Comparison of ENCODE assay signal across 7 cellular contexts in the genomic region with DNA sequence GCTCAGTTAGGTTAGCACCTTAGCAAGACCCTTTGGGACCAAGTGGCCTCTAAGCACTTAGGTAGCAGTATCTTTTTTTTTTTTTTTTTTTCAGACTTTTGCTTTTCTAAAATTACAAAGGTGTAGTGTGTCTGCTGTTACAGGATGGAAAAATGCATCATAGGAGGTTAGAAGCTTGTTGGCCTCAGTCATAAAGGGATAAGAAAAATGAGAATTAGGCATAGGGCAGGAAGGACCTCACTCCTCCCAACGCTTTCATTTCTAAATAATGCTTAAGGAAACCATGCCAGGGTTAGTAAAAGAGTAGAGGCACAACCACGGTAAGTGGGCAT. TPM values are rescaled to one million over a fixed set of nuclear protein-coding genes. Genes with fewer than 3 reads are reported as not detected.
DNase-seq lines count a peak whose midpoint lies in the region; ATAC-seq and TF ChIP-seq lines count a peak whose summit lies in the region.

No MANE protein-coding gene starts in this region.

- H3K4me1 Mint-ChIP-seq in activated CD8-positive, alpha-beta T cell treated with anti-CD3 and anti-CD28 coated beads for 36 hours (ENCODE audit: low read depth), result peaks cover 20% of the 10 kb centered on the region
- peaks cover 8 to 19% of the 10 kb centered on the region in 2 donors for H3K4me1 Mint-ChIP-seq in stimulated activated naive B cell treated with anti-CD40 and anti-IgM and Interleukin-4, amounts not matched to agents 10 μg/mL and 1 μg/mL and 100 μg/mL, for 72 hours

- no peak; the same call in 1 of the 2 replicates for ATAC-seq in HCT116
- peak; percentile 37 for ATAC-seq in activated CD8-positive, alpha-beta T cell treated with anti-CD3 and anti-CD28 coated beads for 36 hours
- ATAC-seq in stimulated activated naive B cell treated with anti-CD40 and anti-IgM and Interleukin-4, amounts not matched to agents 10 μg/mL and 1 μg/mL and 100 μg/mL, for 72 hours (replicated peaks), result peak in 1 of 2 donors; percentile 44

- RAD21 ChIA-PET in HCT116 (lab: Charles Lee; ENCODE audit: low non-redundant PET in 1 of 2, low total read pairs in 2 of 2, uncharacterized antibody in 2 of 2, unreplicated experiment in 2 of 2), result no interaction called here

- H3K9me3 Mint-ChIP-seq in activated CD8-positive, alpha-beta T cell treated with anti-CD3 and anti-CD28 coated beads for 36 hours, result no peaks in the 10 kb centered on the region
- H3K9me3 Mint-ChIP-seq in stimulated activated naive B cell treated with anti-CD40 and anti-IgM and Interleukin-4, amounts not matched to agents 10 μg/mL and 1 μg/mL and 100 μg/mL, for 72 hours, result no peaks in the 10 kb centered on the region

- DNase-seq in HCT116 (ENCODE audit: low read depth, low spot score), result no peak
- DNase-seq in activated CD8-positive, alpha-beta T cell treated with anti-CD3 and anti-CD28 coated beads for 36 hours, result no peak
- no peak for DNase-seq in iPS DF 6.9 (ENCODE audit: low read depth, low spot score)
- no peak for DNase-seq in stimulated activated naive B cell treated with anti-CD40 and anti-IgM and Interleukin-4, amounts not matched to agents 10 μg/mL and 1 μg/mL and 100 μg/mL, for 72 hours
- no peak for DNase-seq in cortex of kidney (lab: John Stamatoyannopoulos, UW)
- DNase-seq in hypothalamus (lab: John Stamatoyannopoulos, UW), result no peak
- DNase-seq in NAMALWA (ENCODE audit: low spot score), result no peak

- H3K36me3 Mint-ChIP-seq in activated CD8-positive, alpha-beta T cell treated with anti-CD3 and anti-CD28 coated beads for 36 hours (ENCODE audit: low read depth), result no peaks in the 10 kb centered on the region
- no peaks in the 10 kb centered on the region for H3K36me3 Mint-ChIP-seq in stimulated activated naive B cell treated with anti-CD40 and anti-IgM and Interleukin-4, amounts not matched to agents 10 μg/mL and 1 μg/mL and 100 μg/mL, for 72 hours

- H3K9me2 ChIP-seq in HCT116 (ENCODE audit: insufficient read depth), result no peaks in the 10 kb centered on the region

- TF ChIP-seq RAD21 in HCT116 (IDR thresholded peaks at IDR 0.05; ENCODE audit: low read depth), result no peak

- POLR2A ChIA-PET in HCT116 (lab: Charles Lee), result interaction anchor here (1.0 kb wide), 1 partner anchor 30 kb away, joined by 3 read pairs; no protein-coding TSS in a partner anchor
- POLR2A ChIA-PET in activated CD8-positive, alpha-beta T cell treated with anti-CD3 and anti-CD28 coated beads for 36 hours (lab: Charles Lee), result no interaction called here

- peak overlapping the region; percentile 89 for H3K4me3 Mint-ChIP-seq in activated CD8-positive, alpha-beta T cell treated with anti-CD3 and anti-CD28 coated beads for 36 hours
- peak overlapping the region; percentile 80 to 94 for H3K4me3 Mint-ChIP-seq in stimulated activated naive B cell treated with anti-CD40 and anti-IgM and Interleukin-4, amounts not matched to agents 10 μg/mL and 1 μg/mL and 100 μg/mL, for 72 hours

- H3K9ac ChIP-seq in HCT116 (ENCODE audit: low read length), result peak overlapping the region; percentile 68; the same call in 1 of the 2 replicates

- H3K27me3 ChIP-seq in HCT116 (ENCODE audit: insufficient read depth, low read length) (no peaks in the 10 kb centered on the region), iPS DF 6.9 (ENCODE audit: control insufficient read depth, insufficient read depth, low read length) (no peaks in the 10 kb centered on the region)

- TF ChIP-seq POLR2A in HCT116 (IDR thresholded peaks at IDR 0.05; ENCODE audit: borderline replicate concordance, extremely low read depth, insufficient read depth, insufficient read length), result no peak

- no peaks in the 10 kb centered on the region for H3K79me2 ChIP-seq in HCT116 (ENCODE audit: insufficient read depth, low read length)

- no peak overlapping the region for H2AFZ ChIP-seq in HCT116 (ENCODE audit: low read depth, low read length, poor library complexity, severe bottlenecking)

- WGBS in iPS DF 6.9 (ENCODE audit: insufficient coverage, insufficient read length), result no CpG with 5 or more reads among the region's 2 CpGs

- no peaks in the 10 kb centered on the region for H3K27me3 Mint-ChIP-seq in activated CD8-positive, alpha-beta T cell treated with anti-CD3 and anti-CD28 coated beads for 36 hours
- no peaks in the 10 kb centered on the region for H3K27me3 Mint-ChIP-seq in stimulated activated naive B cell treated with anti-CD40 and anti-IgM and Interleukin-4, amounts not matched to agents 10 μg/mL and 1 μg/mL and 100 μg/mL, for 72 hours

- H3K4me3 ChIP-seq in HCT116 (replicated peaks in 1 of 2; ENCODE audit: low read depth in 1 of 2, low read length in 2 of 2), result peak overlapping the region; percentile 68 to 75
- H3K4me3 ChIP-seq in iPS DF 6.9 (ENCODE audit: low read length), result peak overlapping the region; percentile 67; the same call in 1 of the 2 replicates

- H3K4me2 ChIP-seq in HCT116 (ENCODE audit: low read length), result peak overlapping the region; percentile 81

- H3K9me3 ChIP-seq in HCT116 (ENCODE audit: control insufficient read depth in 1 of 2, insufficient read depth in 1 of 2, low read depth in 1 of 2, low read length in 2 of 2) (no peaks in the 10 kb centered on the region), iPS DF 6.9 (ENCODE audit: control insufficient read depth, insufficient read depth, low read length) (no peaks in the 10 kb centered on the region)

- CTCF ChIA-PET in HCT116 (lab: Charles Lee), result no interaction called here
- CTCF ChIA-PET in activated CD8-positive, alpha-beta T cell treated with anti-CD3 and anti-CD28 coated beads for 36 hours (lab: Charles Lee), result no interaction called here

- peaks cover 11 to 32% of the 10 kb centered on the region in 2 experiments; a peak in 3 of 4 replicates for H3K4me1 ChIP-seq in HCT116 (ENCODE audit: control insufficient read depth in 1 of 2, insufficient read depth in 2 of 2, low read length in 2 of 2)
- peaks cover 1% of the 10 kb centered on the region; the same call in 1 of the 2 replicates for H3K4me1 ChIP-seq in iPS DF 6.9 (ENCODE audit: control insufficient read depth, insufficient read depth, low read length)

- H4K20me1 ChIP-seq in HCT116 (ENCODE audit: insufficient read depth), result no peaks in the 10 kb centered on the region

- H3K36me3 ChIP-seq in HCT116 (ENCODE audit: control insufficient read depth in 1 of 2, insufficient read depth in 2 of 2, low read length in 2 of 2) (no peaks in the 10 kb centered on the region), iPS DF 6.9 (ENCODE audit: control insufficient read depth, insufficient read depth, low read length) (no peaks in the 10 kb centered on the region)

- peak overlapping the region; percentile 98 for H3K27ac Mint-ChIP-seq in activated CD8-positive, alpha-beta T cell treated with anti-CD3 and anti-CD28 coated beads for 36 hours
- peak overlapping the region; percentile 94 for H3K27ac Mint-ChIP-seq in stimulated activated naive B cell treated with anti-CD40 and anti-IgM and Interleukin-4, amounts not matched to agents 10 μg/mL and 1 μg/mL and 100 μg/mL, for 72 hours

- BruUV-seq in HCT116 (replicated peaks; lab: Mats Ljungman, UMichigan), result TSS peak; percentile 82

- TF ChIP-seq CTCF in HCT116 (IDR thresholded peaks at IDR 0.05 in 2 of 3, conservative IDR thresholded peaks at IDR 0.05 in 1 of 3; ENCODE audit: borderline replicate concordance in 1 of 3, insufficient read depth in 1 of 3, low read depth in 2 of 3, low read length in 2 of 3), result no peak
- TF ChIP-seq CTCF in activated CD8-positive, alpha-beta T cell treated with anti-CD3 and anti-CD28 coated beads for 36 hours (IDR thresholded peaks at IDR 0.05), result no peak

- intact Hi-C loops in HCT116 (cut with micrococcal nuclease), result no loop called here
- intact Hi-C loops in activated CD8-positive, alpha-beta T cell treated with anti-CD3 and anti-CD28 coated beads for 36 hours (cut with micrococcal nuclease), result no loop called here

- H3K27ac ChIP-seq in HCT116 (ENCODE audit: low read depth, low read length), result peak overlapping the region; percentile 40; the same call in 1 of the 2 replicates
- H3K27ac ChIP-seq in iPS DF 6.9 (ENCODE audit: low read length), result no peak overlapping the region

TF ChIP-seq in HCT116, 20 proteins besides CTCF, POLR2A, EP300 and RAD21:
- TF ChIP-seq ZFX (IDR thresholded peaks at IDR 0.05), result no peak
- no peak for TF ChIP-seq ELF1 (IDR thresholded peaks at IDR 0.05; ENCODE audit: borderline replicate concordance, low read depth)
- no peak for TF ChIP-seq YY1 (IDR thresholded peaks at IDR 0.05; ENCODE audit: extremely low read depth, insufficient replicate concordance, low read depth, low read length)
- TF ChIP-seq FOSL1 (IDR thresholded peaks at IDR 0.05; ENCODE audit: low read depth), result no peak
- TF ChIP-seq ATF3 (IDR thresholded peaks at IDR 0.05), result no peak
- no peak for TF ChIP-seq SRF (IDR thresholded peaks at IDR 0.05; ENCODE audit: low read depth)
- no peak for TF ChIP-seq EZH2phosphoT487 (IDR thresholded peaks at IDR 0.05; ENCODE audit: borderline replicate concordance)
TF ChIP-seq in HCT116: peak in this region for 0.

RNA-seq across cellular contexts. Expression of gene PABIR2, which starts 9.7 kb away (rescaled TPM):
- 95.8 TPM for total RNA-seq in HCT116 (2021; ENCODE audit: unreplicated experiment)
- 66.0 and 94.2 TPM in 2 replicates for polyA plus RNA-seq in HCT116 (2012)
- total RNA-seq in activated CD8-positive, alpha-beta T cell treated with anti-CD3 and anti-CD28 coated beads for 36 hours, result 10 to 100 TPM; 44.3 to 48.1 TPM
